In genomic region chr2:127629637-127630036, GRCh38 we compare ENCODE assay signal across 1 cellular context.
TF ChIP-seq lines count a peak whose summit lies in the region.

No MANE protein-coding gene starts in this region.

TF ChIP-seq in K562, 482 proteins besides CTCF, POLR2A, EP300 and RAD21:
- TF ChIP-seq SETDB1 (IDR thresholded peaks at IDR 0.05; ENCODE audit: low read length) = no peak
- peak; percentile 49; the same call in 1 of the 2 replicates for TF ChIP-seq ZKSCAN1 (IDR thresholded peaks at IDR 0.05; ENCODE audit: low read depth, low read length)
